Comparison of ENCODE assay signal across 13 cellular contexts in the genomic region with DNA sequence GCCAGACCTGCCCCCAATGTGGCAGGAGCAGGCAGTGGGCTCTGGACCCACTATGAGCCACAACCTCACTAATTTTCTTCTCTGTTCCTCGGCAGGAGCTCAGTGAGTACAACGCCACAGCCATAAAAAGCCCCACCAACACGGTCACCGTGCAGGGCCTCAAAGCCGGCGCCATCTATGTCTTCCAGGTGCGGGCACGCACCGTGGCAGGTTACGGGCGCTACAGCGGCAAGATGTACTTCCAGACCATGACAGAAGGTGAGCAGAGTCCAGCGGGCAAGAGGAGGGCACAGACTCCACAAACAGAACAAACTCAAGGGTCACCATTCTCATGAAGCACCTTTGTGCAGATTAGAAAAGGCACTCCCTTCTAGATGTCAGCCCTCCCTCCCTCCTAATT.
"Had no signal": no experiment of that assay in that cellular context is flagged by ENCODE, and none has a peak within 500 bp of the region (broad histone marks: within the 10 kb centered on the region; RNA-seq: fewer than 3 reads in every experiment).

No MANE protein-coding gene starts in this region.

- H3K27me3 ChIP-seq: upper lobe of right lung had no signal

- DNase-seq: activated B cell treated with CpG ODN at 0.5 μM for 24 hours; activated CD4-positive, alpha-beta T cell treated with anti-CD3 and anti-CD28 coated beads for 48 hours; activated CD8-positive, alpha-beta T cell treated with anti-CD3 and anti-CD28 coated beads for 36 hours; activated gamma-delta T cell; activated T-cell treated with anti-CD3 and anti-CD28 coated beads, Interleukin-2, amount 50 U/mL, for 72 hours; amniotic stem cell; caudate nucleus; left colon; lower lobe of right lung; occipital lobe; upper lobe of right lung had no signal

- H3K4me3 ChIP-seq: lower lobe of right lung, thoracic aorta, upper lobe of right lung had no signal

- FAIRE-seq: colon had no signal

- H3K36me3 ChIP-seq: lower lobe of right lung, thoracic aorta, upper lobe of right lung had no signal
